ENCODE assay signal across 24 cellular contexts in genomic region chr6:134020071-134020470, GRCh38. TPM values are rescaled to one million over a fixed set of nuclear protein-coding genes. Genes with fewer than 3 reads are reported as not detected.
"Had no signal": no experiment of that assay in that cellular context is flagged by ENCODE, and none has a peak within 500 bp of the region (broad histone marks: within the 10 kb centered on the region; RNA-seq: fewer than 3 reads in every experiment).

No MANE protein-coding gene starts in this region.

- H3K27ac Mint-ChIP-seq: activated B cell treated with CpG ODN at 0.5 μM for 24 hours; activated CD4-positive, alpha-beta T cell treated with anti-CD3 and anti-CD28 coated beads for 36 hours; activated naive CD8-positive, alpha-beta T cell treated with anti-CD3 and anti-CD28 coated beads, Interleukin-2, amount 50 U/mL, for 24 hours; activated T-helper 1 cell treated with anti-CD3 and anti-CD28 coated beads, Interleukin-12 subunit alpha, Interleukin-12 subunit beta, Interleukin-2, Interleukin-4 antibody, amounts not matched to agents 30 ng/mL and 10 ng/mL and 1 ng/mL, durations not matched to agents 14 hours and 24 hours and 36 hours; naive thymus-derived CD4-positive, alpha-beta T cell; stimulated activated naive CD8-positive, alpha-beta T cell treated with anti-CD3 and anti-CD28 coated beads, Interleukin-15, amount 100 ng/mL, for 72 hours; T-helper 1 cell treated with Interleukin-12 subunit alpha and Interleukin-12 subunit beta and Interleukin-4 antibody, amounts not matched to agents 30 μg/mL and 1 μg/mL, for 36 hours had no signal

- H3K9me3 ChIP-seq: lower lobe of right lung, transverse colon had no signal

- DNase-seq: activated B cell treated with CpG ODN at 0.5 μM for 24 hours; activated CD4-positive, alpha-beta T cell treated with anti-CD3 and anti-CD28 coated beads for 36 hours; activated CD4-positive, alpha-beta T cell treated with anti-CD3 and anti-CD28 coated beads, Interleukin-2, amount 50 U/mL, for 48 hours; activated gamma-delta T cell; activated naive CD4-positive, alpha-beta T cell treated with anti-CD3 and anti-CD28 coated beads, Interleukin-2, amount 50 U/mL, for 16 hours; activated naive CD8-positive, alpha-beta T cell treated with anti-CD3 and anti-CD28 coated beads, Interleukin-2, amount 50 U/mL, for 24 hours; activated T-cell treated with anti-CD3 and anti-CD28 coated beads for 4 hours; brain microvascular endothelial cell; effector memory CD4-positive, alpha-beta T cell; foreskin melanocyte; glutamatergic neuron; hippocampal formation; lower lobe of right lung; mesendoderm; naive thymus-derived CD4-positive, alpha-beta T cell; occipital lobe; posterior cingulate gyrus; retina; stimulated activated naive CD8-positive, alpha-beta T cell treated with anti-CD3 and anti-CD28 coated beads, Interleukin-15, amount 100 ng/mL, for 72 hours; T1000; transverse colon had no signal

- H3K27me3 Mint-ChIP-seq: activated B cell treated with CpG ODN at 0.5 μM for 24 hours; activated naive CD8-positive, alpha-beta T cell treated with anti-CD3 and anti-CD28 coated beads, Interleukin-2, amount 50 U/mL, for 24 hours; stimulated activated naive CD8-positive, alpha-beta T cell treated with anti-CD3 and anti-CD28 coated beads, Interleukin-15, amount 100 ng/mL, for 72 hours had no signal

- H3K36me3 ChIP-seq: brain microvascular endothelial cell, lower lobe of right lung, transverse colon had no signal

- ATAC-seq: activated CD4-positive, alpha-beta T cell treated with anti-CD3 and anti-CD28 coated beads for 36 hours; activated naive CD8-positive, alpha-beta T cell treated with anti-CD3 and anti-CD28 coated beads, Interleukin-2, amount 50 U/mL, for 24 hours; naive thymus-derived CD4-positive, alpha-beta T cell; stimulated activated naive CD8-positive, alpha-beta T cell treated with anti-CD3 and anti-CD28 coated beads, Interleukin-15, amount 100 ng/mL, for 72 hours had no signal

- H3K9me3 Mint-ChIP-seq: activated B cell treated with CpG ODN at 0.5 μM for 24 hours; activated naive CD8-positive, alpha-beta T cell treated with anti-CD3 and anti-CD28 coated beads, Interleukin-2, amount 50 U/mL, for 24 hours; activated T-helper 1 cell treated with anti-CD3 and anti-CD28 coated beads, Interleukin-12 subunit alpha, Interleukin-12 subunit beta, Interleukin-2, Interleukin-4 antibody, amounts not matched to agents 30 ng/mL and 10 ng/mL and 1 ng/mL, durations not matched to agents 14 hours and 24 hours and 36 hours; naive thymus-derived CD4-positive, alpha-beta T cell; neural crest cell; stimulated activated naive CD8-positive, alpha-beta T cell treated with anti-CD3 and anti-CD28 coated beads, Interleukin-15, amount 100 ng/mL, for 72 hours; T-helper 1 cell treated with Interleukin-12 subunit alpha and Interleukin-12 subunit beta and Interleukin-4 antibody, amounts not matched to agents 30 μg/mL and 1 μg/mL, for 36 hours had no signal

- H3K4me1 Mint-ChIP-seq: neural crest cell had no signal

- H3K27ac ChIP-seq: brain microvascular endothelial cell, lower lobe of right lung had no signal

- H3K27me3 ChIP-seq: brain microvascular endothelial cell, transverse colon had no signal

- H3K36me3 Mint-ChIP-seq: naive thymus-derived CD4-positive, alpha-beta T cell had no signal

- H3K4me3 ChIP-seq: lower lobe of right lung, transverse colon had no signal

- H3K4me3 Mint-ChIP-seq: activated B cell treated with CpG ODN at 0.5 μM for 24 hours; activated CD4-positive, alpha-beta T cell treated with anti-CD3 and anti-CD28 coated beads for 36 hours; activated naive CD8-positive, alpha-beta T cell treated with anti-CD3 and anti-CD28 coated beads, Interleukin-2, amount 50 U/mL, for 24 hours; activated T-helper 1 cell treated with anti-CD3 and anti-CD28 coated beads, Interleukin-12 subunit alpha, Interleukin-12 subunit beta, Interleukin-2, Interleukin-4 antibody, amounts not matched to agents 30 ng/mL and 10 ng/mL and 1 ng/mL, durations not matched to agents 14 hours and 24 hours and 36 hours; naive thymus-derived CD4-positive, alpha-beta T cell; neural crest cell; stimulated activated naive CD8-positive, alpha-beta T cell treated with anti-CD3 and anti-CD28 coated beads, Interleukin-15, amount 100 ng/mL, for 72 hours; T-helper 1 cell treated with Interleukin-12 subunit alpha and Interleukin-12 subunit beta and Interleukin-4 antibody, amounts not matched to agents 30 μg/mL and 1 μg/mL, for 36 hours had no signal

RNA-seq across cellular contexts. Expression of gene SLC2A12, which starts 32.4 kb away (rescaled TPM):
- total RNA-seq: activated B cell treated with CpG ODN at 0.5 μM for 24 hours; activated T-helper 1 cell treated with anti-CD3 and anti-CD28 coated beads, Interleukin-12 subunit alpha, Interleukin-12 subunit beta, Interleukin-2, Interleukin-4 antibody, amounts not matched to agents 30 ng/mL and 10 ng/mL and 1 ng/mL, durations not matched to agents 14 hours and 24 hours and 36 hours had no signal
